In genomic region chr19:45090598-45090997, GRCh38 we compare ENCODE assay signal across 7 cellular contexts. TPM values are rescaled to one million over a fixed set of nuclear protein-coding genes. Genes with fewer than 3 reads are reported as not detected.
DNase-seq lines count a peak whose midpoint lies in the region; ATAC-seq, FAIRE-seq and TF ChIP-seq lines count a peak whose summit lies in the region.
"Had no signal": no experiment of that assay in that cellular context is flagged by ENCODE, and none has a peak within 500 bp of the region (broad histone marks: within the 10 kb centered on the region; RNA-seq: fewer than 3 reads in every experiment).

No MANE protein-coding gene starts in this region.

- no peak for DNase-seq in choroid plexus epithelial cell (ENCODE audit: low read depth)
- DNase-seq in suprapubic skin (ENCODE audit: low spot score in 2 of 2): no peak
- DNase-seq: activated naive CD4-positive, alpha-beta T cell treated with anti-CD3 and anti-CD28 coated beads for 36 hours had no signal

- H3K4me3 ChIP-seq in choroid plexus epithelial cell (ENCODE audit: low read depth, low read length): peak overlapping the region; percentile 73
- H3K4me3 ChIP-seq in neuron (ENCODE audit: low read length): peak overlapping the region; percentile 47
- H3K4me3 ChIP-seq in suprapubic skin: no peak overlapping the region

- no peak for TF ChIP-seq EP300 in suprapubic skin (IDR thresholded peaks at IDR 0.05)

- FAIRE-seq in G401.6 (lab: Jason Lieb, UNC): peak; percentile 91

- peaks cover 22% of the 10 kb centered on the region for H3K36me3 ChIP-seq in neuron (ENCODE audit: insufficient read depth, low read length)
- H3K36me3 ChIP-seq in suprapubic skin: peaks cover 14% of the 10 kb centered on the region

- no peaks in the 10 kb centered on the region for H3K9me3 ChIP-seq in neuron (ENCODE audit: low read length)
- H3K9me3 ChIP-seq in suprapubic skin: no peaks in the 10 kb centered on the region

- no peak overlapping the region for H2AFZ ChIP-seq in neuron (ENCODE audit: low read depth, low read length)

- H3K27me3 ChIP-seq in neuron (ENCODE audit: insufficient read depth, low read length): no peaks in the 10 kb centered on the region
- H3K27me3 ChIP-seq in suprapubic skin: no peaks in the 10 kb centered on the region

- no peak for TF ChIP-seq POLR2A in suprapubic skin (IDR thresholded peaks at IDR 0.05)

- ATAC-seq in HG02588 (IDR thresholded peaks at IDR 0.05; ENCODE audit: unreplicated experiment) (no peak), HG03175 (IDR thresholded peaks at IDR 0.05; ENCODE audit: unreplicated experiment) (no peak)

- H3K4me1 ChIP-seq in neuron (ENCODE audit: insufficient read depth, low read length) (peaks cover 23% of the 10 kb centered on the region), suprapubic skin (peaks cover 43% of the 10 kb centered on the region)

- no peak overlapping the region for H3K27ac ChIP-seq in suprapubic skin

- WGBS in suprapubic skin: 78% methylated on average over 5 of the region's 5 CpGs

- no peak for TF ChIP-seq CTCF in choroid plexus epithelial cell (conservative IDR thresholded peaks at IDR 0.05; ENCODE audit: low read depth, low read length)
- TF ChIP-seq CTCF in suprapubic skin (IDR thresholded peaks at IDR 0.05): no peak

RNA-seq across cellular contexts. Expression of gene PPP1R37, which starts 2.4 kb away (rescaled TPM):
- total RNA-seq in suprapubic skin: 10 to 100 TPM; 24.6 to 43.1 (median 33.5) TPM

RNA-seq across cellular contexts. Expression of gene GEMIN7, which starts 11.5 kb away (rescaled TPM):
- total RNA-seq in suprapubic skin: 10 to 100 TPM; 18.8 to 29.8 (median 20.5) TPM

RNA-seq across cellular contexts. Expression of gene ZNF296, which starts 14.3 kb away (rescaled TPM):
- 1 to 10 TPM; 4.3 to 5.8 (median 4.9) TPM for total RNA-seq in suprapubic skin

RNA-seq across cellular contexts. Expression of gene CLASRP, which starts 51.8 kb away (rescaled TPM):
- 100 to 1,000 TPM in 1 of 4 donors, 10 to 100 TPM in 3; 55.3 to 135 (median 84.3) TPM for total RNA-seq in suprapubic skin
